ENCODE assay signal across 27 cellular contexts in genomic region chr7:41339913-41340676, GRCh38.
"Had no signal": no experiment of that assay in that cellular context is flagged by ENCODE, and none has a peak within 500 bp of the region (broad histone marks: within the 10 kb centered on the region; RNA-seq: fewer than 3 reads in every experiment).

No MANE protein-coding gene starts in this region.

- H3K4me1 ChIP-seq: ascending aorta, body of pancreas had no signal

- ATAC-seq: activated CD8-positive, alpha-beta memory T cell treated with anti-CD3 and anti-CD28 coated beads, Interleukin-2, amount 10 ng/mL, durations not matched to agents 7 days and 5 days; activated naive CD4-positive, alpha-beta T cell treated with anti-CD3 and anti-CD28 coated beads, Interleukin-2, amount 50 U/mL, for 72 hours; activated naive CD8-positive, alpha-beta T cell treated with anti-CD3 and anti-CD28 coated beads, Interleukin-2, amount 50 U/mL, for 24 hours; body of pancreas; T-helper 17 cell had no signal

- H3K36me3 ChIP-seq: ascending aorta, SJSA1 had no signal

- H3K4me3 ChIP-seq: ascending aorta, body of pancreas, SJSA1 had no signal

- H3K27me3 ChIP-seq: ascending aorta, body of pancreas, SJSA1 had no signal

- H3K9me3 ChIP-seq: ascending aorta, body of pancreas, SJSA1 had no signal

- H3K27ac ChIP-seq: ascending aorta, body of pancreas, SJSA1 had no signal

- FAIRE-seq: RCC 7860 had no signal

- DNase-seq: activated B cell treated with CpG ODN at 0.5 μM for 24 hours; activated CD4-positive, alpha-beta T cell treated with anti-CD3 and anti-CD28 coated beads for 1 hour; activated CD4-positive, alpha-beta T cell treated with anti-CD3 and anti-CD28 coated beads, Interleukin-2, amount 10 ng/mL, durations not matched to agents 24 days and 14 days; activated CD4-positive, alpha-beta T cell treated with anti-CD3 and anti-CD28 coated beads, Interleukin-2, amount 50 U/mL, for 48 hours; activated CD8-positive, alpha-beta memory T cell treated with anti-CD3 and anti-CD28 coated beads, Interleukin-2, amount 10 ng/mL, durations not matched to agents 7 days and 5 days; activated effector memory CD4-positive, alpha-beta T cell treated with Interleukin-2 at 50 U/mL for 16 hours; activated naive CD4-positive, alpha-beta T cell; activated naive CD8-positive, alpha-beta T cell treated with anti-CD3 and anti-CD28 coated beads, Interleukin-2, amount 50 U/mL, for 24 hours; activated T-cell treated with anti-CD3 and anti-CD28 coated beads, Interleukin-2, amount 50 U/mL, for 24 hours; amniotic stem cell; body of pancreas; Karpas-422; MM.1S; NCI-H1105; NCI-H1436; NCI-H1694 treated with DMSO at 0.1 percent for 48 hours; NCI-H2029 treated with DMSO at 0.1 percent for 48 hours; NCI-H510A treated with DMSO at 0.1 percent for 48 hours; NCI-H69; NK-92 treated with Interleukin-12 subunit alpha and Interleukin-12 subunit beta, amount 100 ng/mL, for 24 hours; SHP77; T-helper 17 cell; T-helper 9 cell had no signal
